Comparison of ENCODE assay signal across 1 cellular context in genomic region chr20:3767434-3768341, GRCh38.
A peak's percentile ranks its signal among the peaks of the same experiment; 100 is the strongest.
TF ChIP-seq lines count a peak whose summit lies in the region.

TSS of gene ADISSP (minus strand) at chr20:3767753. CDS start at chr20:3760100, 7,653 bp downstream.

TF ChIP-seq in HepG2, 621 proteins besides CTCF, POLR2A, EP300 and RAD21 (continued from another document and continues in another):
- TF ChIP-seq, protein P1, sequence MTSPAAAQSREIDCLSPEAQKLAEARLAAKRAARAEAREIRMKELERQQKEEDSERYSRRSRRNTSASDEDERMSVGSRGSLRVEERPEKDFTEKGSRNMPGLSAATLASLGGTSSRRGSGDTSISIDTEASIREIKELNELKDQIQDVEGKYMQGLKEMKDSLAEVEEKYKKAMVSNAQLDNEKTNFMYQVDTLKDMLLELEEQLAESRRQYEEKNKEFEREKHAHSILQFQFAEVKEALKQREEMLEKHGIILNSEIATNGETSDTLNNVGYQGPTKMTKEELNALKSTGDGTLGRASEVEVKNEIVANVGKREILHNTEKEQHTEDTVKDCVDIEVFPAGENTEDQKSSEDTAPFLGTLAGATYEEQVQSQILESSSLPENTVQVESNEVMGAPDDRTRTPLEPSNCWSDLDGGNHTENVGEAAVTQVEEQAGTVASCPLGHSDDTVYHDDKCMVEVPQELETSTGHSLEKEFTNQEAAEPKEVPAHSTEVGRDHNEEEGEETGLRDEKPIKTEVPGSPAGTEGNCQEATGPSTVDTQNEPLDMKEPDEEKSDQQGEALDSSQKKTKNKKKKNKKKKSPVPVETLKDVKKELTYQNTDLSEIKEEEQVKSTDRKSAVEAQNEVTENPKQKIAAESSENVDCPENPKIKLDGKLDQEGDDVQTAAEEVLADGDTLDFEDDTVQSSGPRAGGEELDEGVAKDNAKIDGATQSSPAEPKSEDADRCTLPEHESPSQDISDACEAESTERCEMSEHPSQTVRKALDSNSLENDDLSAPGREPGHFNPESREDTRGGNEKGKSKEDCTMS (CRISPR knock-in tag; conservative IDR thresholded peaks at IDR 0.05): 0 out of 2 replicates have a peak, but pooled peaks have one; percentile 20
- TF ChIP-seq ZFX (CRISPR knock-in tag; IDR thresholded peaks at IDR 0.05; ENCODE audit: low read depth): peak; percentile 92
- no peak for TF ChIP-seq RBM22 (optimal IDR thresholded peaks at IDR 0.05; ENCODE audit: low read length)
- peak; percentile 57; the same call in 1 of the 2 replicates for TF ChIP-seq ARHGAP35 (CRISPR knock-in tag; IDR thresholded peaks at IDR 0.05; ENCODE audit: borderline replicate concordance)
- TF ChIP-seq ZNF772 (CRISPR knock-in tag; IDR thresholded peaks at IDR 0.05): peak; percentile 95
- TF ChIP-seq ZNF335 (CRISPR knock-in tag; IDR thresholded peaks at IDR 0.05): 0 out of 2 replicates have a peak, but pooled peaks have one; percentile 21
- TF ChIP-seq ZNF773 (CRISPR knock-in tag; IDR thresholded peaks at IDR 0.05; ENCODE audit: borderline replicate concordance): peak; percentile 86; the same call in 1 of the 2 replicates
- TF ChIP-seq IRF9 (CRISPR knock-in tag; IDR thresholded peaks at IDR 0.05; ENCODE audit: borderline replicate concordance): peak; percentile 66; the same call in 1 of the 2 replicates
- TF ChIP-seq ZNF34 (CRISPR knock-in tag; IDR thresholded peaks at IDR 0.05; ENCODE audit: borderline replicate concordance): no peak
- no peak for TF ChIP-seq HOXA7 (CRISPR knock-in tag; IDR thresholded peaks at IDR 0.05)
- TF ChIP-seq AGO1 (IDR thresholded peaks at IDR 0.05; ENCODE audit: low read depth, low read length, poor library complexity, severe bottlenecking): peak; percentile 74
- TF ChIP-seq DR1 (CRISPR knock-in tag; IDR thresholded peaks at IDR 0.05): peak; percentile 95
- no peak; the same call in 1 of the 2 replicates for TF ChIP-seq ZNF362 (CRISPR knock-in tag; IDR thresholded peaks at IDR 0.05; ENCODE audit: borderline replicate concordance)
- TF ChIP-seq GABPA (IDR thresholded peaks at IDR 0.05; ENCODE audit: low read depth, low read length): no peak
- peak; percentile 54 for TF ChIP-seq GABPA (CRISPR knock-in tag; IDR thresholded peaks at IDR 0.05; ENCODE audit: low read depth)
- TF ChIP-seq GLMP (CRISPR knock-in tag; IDR thresholded peaks at IDR 0.05; ENCODE audit: borderline replicate concordance): no peak
- no peak for TF ChIP-seq ZSCAN22 (CRISPR knock-in tag; IDR thresholded peaks at IDR 0.05)
- TF ChIP-seq MXD1 (CRISPR knock-in tag; IDR thresholded peaks at IDR 0.05): peak; percentile 97
- peak; percentile 99 for TF ChIP-seq ARNT2 (CRISPR knock-in tag; IDR thresholded peaks at IDR 0.05; ENCODE audit: low read depth)
- no peak; the same call in 1 of the 2 replicates for TF ChIP-seq TOE1 (CRISPR knock-in tag; IDR thresholded peaks at IDR 0.05)
- no peak for TF ChIP-seq ZC3H4 (CRISPR knock-in tag; IDR thresholded peaks at IDR 0.05; ENCODE audit: borderline replicate concordance)
- TF ChIP-seq ZFP36L1 (CRISPR knock-in tag; IDR thresholded peaks at IDR 0.05): peak; percentile 70; the same call in 1 of the 2 replicates
- 0 out of 2 replicates have a peak, but pooled peaks have one; percentile 66 for TF ChIP-seq TP53 (CRISPR knock-in tag; conservative IDR thresholded peaks at IDR 0.05)
- 0 out of 2 replicates have a peak, but pooled peaks have one; percentile 28 for TF ChIP-seq ZNF180 (CRISPR knock-in tag; IDR thresholded peaks at IDR 0.05; ENCODE audit: borderline replicate concordance, low read depth)
- TF ChIP-seq ATRX (CRISPR knock-in tag; IDR thresholded peaks at IDR 0.05; ENCODE audit: borderline replicate concordance): 0 out of 2 replicates have a peak, but pooled peaks have one; percentile 71
- peak; percentile 97; the same call in 1 of the 2 replicates for TF ChIP-seq ZNF878 (CRISPR knock-in tag; IDR thresholded peaks at IDR 0.05)
- TF ChIP-seq GMEB2 (CRISPR knock-in tag; IDR thresholded peaks at IDR 0.05; ENCODE audit: low read depth): no peak; the same call in 1 of the 2 replicates
- TF ChIP-seq MAX (IDR thresholded peaks at IDR 0.05): peak; percentile 98
- TF ChIP-seq SALL2 (CRISPR knock-in tag; IDR thresholded peaks at IDR 0.05): peak; percentile 83
- TF ChIP-seq BCL3 (CRISPR knock-in tag; IDR thresholded peaks at IDR 0.05): peak; percentile 90; the same call in 1 of the 2 replicates
- TF ChIP-seq ZNF558 (CRISPR knock-in tag; IDR thresholded peaks at IDR 0.05; ENCODE audit: borderline replicate concordance): peak; percentile 94; the same call in 1 of the 2 replicates
- TF ChIP-seq, protein P2, sequence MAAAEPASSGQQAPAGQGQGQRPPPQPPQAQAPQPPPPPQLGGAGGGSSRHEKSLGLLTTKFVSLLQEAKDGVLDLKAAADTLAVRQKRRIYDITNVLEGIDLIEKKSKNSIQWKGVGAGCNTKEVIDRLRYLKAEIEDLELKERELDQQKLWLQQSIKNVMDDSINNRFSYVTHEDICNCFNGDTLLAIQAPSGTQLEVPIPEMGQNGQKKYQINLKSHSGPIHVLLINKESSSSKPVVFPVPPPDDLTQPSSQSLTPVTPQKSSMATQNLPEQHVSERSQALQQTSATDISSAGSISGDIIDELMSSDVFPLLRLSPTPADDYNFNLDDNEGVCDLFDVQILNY (CRISPR knock-in tag; conservative IDR thresholded peaks at IDR 0.05): peak; percentile 78; the same call in 1 of the 2 replicates
- peak; percentile 71 for TF ChIP-seq ZNF33B (CRISPR knock-in tag; IDR thresholded peaks at IDR 0.05)
- peak; percentile 43; the same call in 1 of the 2 replicates for TF ChIP-seq BCL6 (CRISPR knock-in tag; IDR thresholded peaks at IDR 0.05)
- TF ChIP-seq, protein P3, sequence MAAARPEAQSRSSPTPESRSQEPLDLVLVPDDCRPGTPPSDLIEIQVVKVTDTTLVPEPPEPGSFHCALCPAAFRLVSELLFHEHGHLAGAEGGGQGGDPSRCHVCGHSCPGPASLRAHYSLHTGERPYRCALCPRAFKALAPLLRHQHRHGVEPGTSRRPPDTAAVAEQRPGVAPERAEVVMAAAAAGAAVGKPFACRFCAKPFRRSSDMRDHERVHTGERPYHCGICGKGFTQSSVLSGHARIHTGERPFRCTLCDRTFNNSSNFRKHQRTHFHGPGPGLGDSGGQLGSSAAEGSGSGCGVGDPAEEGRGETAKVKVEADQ (CRISPR knock-in tag; IDR thresholded peaks at IDR 0.05; ENCODE audit: borderline replicate concordance): peak; percentile 94
- peak; percentile 34 for TF ChIP-seq ZBTB38 (CRISPR knock-in tag; IDR thresholded peaks at IDR 0.05)
- TF ChIP-seq, protein P4, sequence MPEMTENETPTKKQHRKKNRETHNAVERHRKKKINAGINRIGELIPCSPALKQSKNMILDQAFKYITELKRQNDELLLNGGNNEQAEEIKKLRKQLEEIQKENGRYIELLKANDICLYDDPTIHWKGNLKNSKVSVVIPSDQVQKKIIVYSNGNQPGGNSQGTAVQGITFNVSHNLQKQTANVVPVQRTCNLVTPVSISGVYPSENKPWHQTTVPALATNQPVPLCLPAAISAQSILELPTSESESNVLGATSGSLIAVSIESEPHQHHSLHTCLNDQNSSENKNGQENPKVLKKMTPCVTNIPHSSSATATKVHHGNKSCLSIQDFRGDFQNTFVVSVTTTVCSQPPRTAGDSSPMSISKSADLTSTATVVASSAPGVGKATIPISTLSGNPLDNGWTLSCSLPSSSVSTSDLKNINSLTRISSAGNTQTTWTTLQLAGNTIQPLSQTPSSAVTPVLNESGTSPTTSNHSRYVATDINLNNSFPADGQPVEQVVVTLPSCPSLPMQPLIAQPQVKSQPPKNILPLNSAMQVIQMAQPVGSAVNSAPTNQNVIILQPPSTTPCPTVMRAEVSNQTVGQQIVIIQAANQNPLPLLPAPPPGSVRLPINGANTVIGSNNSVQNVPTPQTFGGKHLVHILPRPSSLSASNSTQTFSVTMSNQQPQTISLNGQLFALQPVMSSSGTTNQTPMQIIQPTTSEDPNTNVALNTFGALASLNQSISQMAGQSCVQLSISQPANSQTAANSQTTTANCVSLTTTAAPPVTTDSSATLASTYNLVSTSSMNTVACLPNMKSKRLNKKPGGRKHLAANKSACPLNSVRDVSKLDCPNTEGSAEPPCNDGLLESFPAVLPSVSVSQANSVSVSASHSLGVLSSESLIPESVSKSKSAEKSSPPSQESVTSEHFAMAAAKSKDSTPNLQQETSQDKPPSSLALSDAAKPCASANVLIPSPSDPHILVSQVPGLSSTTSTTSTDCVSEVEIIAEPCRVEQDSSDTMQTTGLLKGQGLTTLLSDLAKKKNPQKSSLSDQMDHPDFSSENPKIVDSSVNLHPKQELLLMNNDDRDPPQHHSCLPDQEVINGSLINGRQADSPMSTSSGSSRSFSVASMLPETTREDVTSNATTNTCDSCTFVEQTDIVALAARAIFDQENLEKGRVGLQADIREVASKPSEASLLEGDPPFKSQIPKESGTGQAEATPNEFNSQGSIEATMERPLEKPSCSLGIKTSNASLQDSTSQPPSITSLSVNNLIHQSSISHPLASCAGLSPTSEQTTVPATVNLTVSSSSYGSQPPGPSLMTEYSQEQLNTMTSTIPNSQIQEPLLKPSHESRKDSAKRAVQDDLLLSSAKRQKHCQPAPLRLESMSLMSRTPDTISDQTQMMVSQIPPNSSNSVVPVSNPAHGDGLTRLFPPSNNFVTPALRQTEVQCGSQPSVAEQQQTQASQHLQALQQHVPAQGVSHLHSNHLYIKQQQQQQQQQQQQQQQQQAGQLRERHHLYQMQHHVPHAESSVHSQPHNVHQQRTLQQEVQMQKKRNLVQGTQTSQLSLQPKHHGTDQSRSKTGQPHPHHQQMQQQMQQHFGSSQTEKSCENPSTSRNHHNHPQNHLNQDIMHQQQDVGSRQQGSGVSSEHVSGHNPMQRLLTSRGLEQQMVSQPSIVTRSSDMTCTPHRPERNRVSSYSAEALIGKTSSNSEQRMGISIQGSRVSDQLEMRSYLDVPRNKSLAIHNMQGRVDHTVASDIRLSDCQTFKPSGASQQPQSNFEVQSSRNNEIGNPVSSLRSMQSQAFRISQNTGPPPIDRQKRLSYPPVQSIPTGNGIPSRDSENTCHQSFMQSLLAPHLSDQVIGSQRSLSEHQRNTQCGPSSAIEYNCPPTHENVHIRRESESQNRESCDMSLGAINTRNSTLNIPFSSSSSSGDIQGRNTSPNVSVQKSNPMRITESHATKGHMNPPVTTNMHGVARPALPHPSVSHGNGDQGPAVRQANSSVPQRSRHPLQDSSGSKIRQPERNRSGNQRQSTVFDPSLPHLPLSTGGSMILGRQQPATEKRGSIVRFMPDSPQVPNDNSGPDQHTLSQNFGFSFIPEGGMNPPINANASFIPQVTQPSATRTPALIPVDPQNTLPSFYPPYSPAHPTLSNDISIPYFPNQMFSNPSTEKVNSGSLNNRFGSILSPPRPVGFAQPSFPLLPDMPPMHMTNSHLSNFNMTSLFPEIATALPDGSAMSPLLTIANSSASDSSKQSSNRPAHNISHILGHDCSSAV (CRISPR knock-in tag; IDR thresholded peaks at IDR 0.05; ENCODE audit: borderline replicate concordance): no peak; the same call in 1 of the 2 replicates
